12 cellular contexts compared by ENCODE assay signal in the genomic region with DNA sequence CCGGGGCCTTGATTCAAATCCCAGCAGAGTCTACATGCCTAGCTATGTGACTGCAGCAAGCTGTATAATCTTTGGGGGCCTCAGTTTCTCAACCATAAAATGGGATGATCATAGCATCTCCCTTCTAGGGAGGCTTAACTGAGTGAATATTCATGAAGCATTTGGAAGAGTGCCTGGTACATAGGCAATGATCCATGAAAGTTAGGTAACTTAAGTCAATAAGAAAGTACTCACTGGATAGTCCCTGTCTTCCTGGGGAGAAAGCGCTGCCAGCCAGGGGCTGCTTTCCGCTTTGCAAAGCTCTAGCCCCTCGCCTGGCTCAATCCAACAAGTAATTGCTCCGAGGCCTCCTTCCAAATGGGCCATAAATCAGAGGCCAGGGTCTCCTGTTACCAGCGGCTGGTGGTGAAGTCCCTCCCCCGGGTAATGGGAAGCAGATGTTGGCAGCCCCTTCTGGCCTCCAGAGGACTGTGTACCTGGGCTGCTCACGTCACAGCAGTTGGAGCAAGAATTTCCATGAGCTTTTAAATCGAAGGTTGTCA.
A peak's percentile ranks its signal among the peaks of the same experiment; 100 is the strongest.
DNase-seq lines count a peak whose midpoint lies in the region; ATAC-seq, FAIRE-seq and TF ChIP-seq lines count a peak whose summit lies in the region.
"Had no signal": no experiment of that assay in that cellular context is flagged by ENCODE, and none has a peak within 500 bp of the region (broad histone marks: within the 10 kb centered on the region; RNA-seq: fewer than 3 reads in every experiment).

No MANE protein-coding gene starts in this region.

- 64 to 71% (median 69%) methylated on average over 9 of the region's 9 CpGs for WGBS in small intestine, 3 donors

- H3K9me3 ChIP-seq in small intestine (ENCODE audit: control insufficient read depth, low read depth): no peaks in the 10 kb centered on the region

- FAIRE-seq in small intestine (lab: Jason Lieb, UNC): no peak

- H3K36me3 ChIP-seq in small intestine (ENCODE audit: control insufficient read depth in 2 of 2, insufficient read depth in 2 of 2, low read length in 2 of 2): no peaks in the 10 kb centered on the region
- H3K36me3 ChIP-seq: SJSA1 had no signal

- H3K27ac ChIP-seq in small intestine (ENCODE audit: low read depth in 1 of 2, low read length in 1 of 2): no peak overlapping the region
- H3K27ac ChIP-seq: SJSA1 had no signal

- no peak for TF ChIP-seq CTCF in astrocyte of the spinal cord (IDR thresholded peaks at IDR 0.05; ENCODE audit: low read depth, low read length)

- no peaks in the 10 kb centered on the region for H3K27me3 ChIP-seq in small intestine (ENCODE audit: control insufficient read depth in 2 of 2, insufficient read depth in 2 of 2, low read length in 2 of 2)
- H3K27me3 ChIP-seq: SJSA1 had no signal

- peak; percentile 92 for DNase-seq in DMS79 treated with DMSO at 0.1 percent for 48 hours (lab: John Stamatoyannopoulos, UW)
- peak; percentile 54 for DNase-seq in NCI-H2081 treated with DMSO at 0.1 percent for 48 hours (lab: John Stamatoyannopoulos, UW)
- DNase-seq in astrocyte of the spinal cord (ENCODE audit: low read depth, low spot score): peak; percentile 81
- peak; percentile 88 for DNase-seq in left lobe of liver (ENCODE audit: low spot score)
- DNase-seq in hippocampal formation (lab: John Stamatoyannopoulos, UW): no peak
- no peak for DNase-seq in small intestine
- DNase-seq: central memory CD4-positive, alpha-beta T cell; DMS153; right cardiac atrium had no signal

- ATAC-seq in left lobe of liver (peak; percentile 82), HG03565 (IDR thresholded peaks at IDR 0.05; ENCODE audit: unreplicated experiment) (no peak), HG02759 (IDR thresholded peaks at IDR 0.05; ENCODE audit: unreplicated experiment) (no peak)
- ATAC-seq: right cardiac atrium had no signal

- in situ Hi-C loops in astrocyte of the spinal cord (cut with HindIII; ENCODE audit: low sequenced_read_pairs): no loop called here

- H3K4me1 ChIP-seq in small intestine (ENCODE audit: control insufficient read depth in 2 of 2, insufficient read depth in 1 of 2, low read depth in 1 of 2, low read length in 1 of 2): no peaks in the 10 kb centered on the region

- no peak overlapping the region for H3K4me3 ChIP-seq in astrocyte of the spinal cord (ENCODE audit: low read depth, low read length)
- H3K4me3 ChIP-seq in small intestine (ENCODE audit: low read depth in 1 of 2, low read length in 2 of 2): no peak overlapping the region
- H3K4me3 ChIP-seq: SJSA1 had no signal

Comparison
In these comparisons a context has a peak if more than half of its experiments do, and no peak if none do; other contexts are left out.
1. DNase-seq: peak in DMS79 treated with DMSO at 0.1 percent for 48 hours (single experiment), NCI-H2081 treated with DMSO at 0.1 percent for 48 hours (single experiment), astrocyte of the spinal cord (single experiment) and left lobe of liver (single experiment); none in hippocampal formation (0 of 2) and small intestine (single experiment).